ENCODE assay signal across 21 cellular contexts in genomic region chr6:125086716-125087115, GRCh38.
"Had no signal": no experiment of that assay in that cellular context is flagged by ENCODE, and none has a peak within 500 bp of the region (broad histone marks: within the 10 kb centered on the region; RNA-seq: fewer than 3 reads in every experiment).

No MANE protein-coding gene starts in this region.

- H3K27ac ChIP-seq: coronary artery, epithelial cell of prostate, esophagus squamous epithelium, gastrocnemius medialis, heart right ventricle, left lung, lower lobe of right lung had no signal

- ATAC-seq: effector memory CD8-positive, alpha-beta T cell; esophagus mucosa; gastrocnemius medialis; heart right ventricle; left cardiac atrium; left lung; left ventricle myocardium superior; lower lobe of right lung had no signal

- H3K4me1 Mint-ChIP-seq: endodermal cell had no signal

- H3K4me3 Mint-ChIP-seq: dendritic cell treated with granulocyte-macrophage colony-stimulating factor and Interleukin-4, amounts not matched to agents 40 ng/mL and 50 ng/mL, for 4 days; effector memory CD8-positive, alpha-beta T cell; endodermal cell had no signal

- H3K9me3 ChIP-seq: esophagus squamous epithelium, gastrocnemius medialis, heart right ventricle, left lung, lower lobe of right lung had no signal

- H3K27ac Mint-ChIP-seq: dendritic cell treated with granulocyte-macrophage colony-stimulating factor and Interleukin-4, amounts not matched to agents 40 ng/mL and 50 ng/mL, for 4 days; effector memory CD8-positive, alpha-beta T cell; endodermal cell had no signal

- H3K4me1 ChIP-seq: esophagus squamous epithelium, gastrocnemius medialis, heart right ventricle, left lung, lower lobe of right lung had no signal

- H3K27me3 Mint-ChIP-seq: dendritic cell treated with granulocyte-macrophage colony-stimulating factor and Interleukin-4, amounts not matched to agents 40 ng/mL and 50 ng/mL, for 4 days; effector memory CD8-positive, alpha-beta T cell had no signal

- DNase-seq: effector CD8-positive, alpha-beta T cell; effector memory CD8-positive, alpha-beta T cell; endodermal cell; esophagus squamous epithelium; foreskin fibroblast; foreskin melanocyte; gastrocnemius medialis; glutamatergic neuron; head of caudate nucleus; heart right ventricle; hippocampal formation; left cardiac atrium; left lung; left ventricle myocardium superior; lower lobe of right lung; mesenchymal stem cell; midbrain had no signal

- H3K9me3 Mint-ChIP-seq: dendritic cell treated with granulocyte-macrophage colony-stimulating factor and Interleukin-4, amounts not matched to agents 40 ng/mL and 50 ng/mL, for 4 days; effector memory CD8-positive, alpha-beta T cell; endodermal cell had no signal

- H3K4me3 ChIP-seq: coronary artery, esophagus squamous epithelium, gastrocnemius medialis, heart right ventricle, left lung, lower lobe of right lung had no signal

- H3K27me3 ChIP-seq: esophagus squamous epithelium, gastrocnemius medialis, heart right ventricle, left lung had no signal
